1 cellular context compared by ENCODE assay signal in the genomic region with DNA sequence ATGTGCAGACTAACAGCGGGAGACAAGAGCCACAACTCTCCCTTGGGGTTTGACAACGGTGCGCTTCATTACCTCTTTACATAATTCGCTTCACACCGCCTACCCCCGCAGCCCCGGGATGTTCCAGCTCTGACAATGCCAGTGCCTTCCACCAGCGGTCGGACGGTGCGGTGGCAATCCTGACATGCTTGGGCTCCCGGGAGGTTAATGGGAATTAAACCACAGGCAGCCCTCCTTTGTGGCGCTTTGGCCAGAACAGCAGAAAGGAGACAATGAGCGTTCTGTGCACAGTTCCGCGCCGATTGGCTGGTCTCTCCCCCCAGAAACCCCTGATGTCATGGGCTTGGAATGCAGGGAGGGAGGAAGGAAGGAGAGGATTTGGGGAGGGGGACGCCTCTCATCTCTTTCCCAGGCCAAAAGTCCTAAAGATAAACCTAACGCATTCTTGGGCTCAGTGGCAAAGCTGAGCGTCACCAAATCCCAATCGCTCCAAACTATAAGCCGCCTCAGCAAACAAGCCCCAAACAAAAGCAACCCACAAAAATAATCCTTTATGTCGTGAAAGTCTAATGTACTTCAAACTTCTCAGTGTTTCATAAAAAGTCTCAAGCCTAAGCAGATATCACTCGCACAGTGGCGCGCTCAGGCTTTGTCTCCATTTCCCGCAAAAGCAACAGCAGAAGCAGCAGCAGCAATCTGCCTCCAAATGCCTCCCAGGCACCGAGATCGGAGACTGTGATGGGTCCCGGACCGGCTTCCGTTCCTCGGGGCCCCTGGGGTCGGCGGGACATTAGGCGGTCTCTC.
A peak's percentile ranks its signal among the peaks of the same experiment; 100 is the strongest.
TF ChIP-seq lines count a peak whose summit lies in the region.

No MANE protein-coding gene starts in this region.

TF ChIP-seq in HepG2, 621 proteins besides CTCF, POLR2A, EP300 and RAD21 (continued from another document and continues in another):
- TF ChIP-seq, protein P1, sequence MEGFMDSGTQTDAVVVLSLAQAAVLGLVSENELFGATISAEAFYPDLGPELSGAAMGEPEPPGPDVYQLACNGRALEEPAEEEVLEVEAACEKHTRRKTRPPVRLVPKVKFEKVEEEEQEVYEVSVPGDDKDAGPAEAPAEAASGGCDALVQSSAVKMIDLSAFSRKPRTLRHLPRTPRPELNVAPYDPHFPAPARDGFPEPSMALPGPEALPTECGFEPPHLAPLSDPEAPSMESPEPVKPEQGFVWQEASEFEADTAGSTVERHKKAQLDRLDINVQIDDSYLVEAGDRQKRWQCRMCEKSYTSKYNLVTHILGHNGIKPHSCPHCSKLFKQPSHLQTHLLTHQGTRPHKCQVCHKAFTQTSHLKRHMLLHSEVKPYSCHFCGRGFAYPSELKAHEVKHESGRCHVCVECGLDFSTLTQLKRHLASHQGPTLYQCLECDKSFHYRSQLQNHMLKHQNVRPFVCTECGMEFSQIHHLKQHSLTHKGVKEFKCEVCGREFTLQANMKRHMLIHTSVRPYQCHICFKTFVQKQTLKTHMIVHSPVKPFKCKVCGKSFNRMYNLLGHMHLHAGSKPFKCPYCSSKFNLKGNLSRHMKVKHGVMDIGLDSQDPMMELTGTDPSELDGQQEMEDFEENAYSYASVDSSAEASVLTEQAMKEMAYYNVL (CRISPR knock-in tag; IDR thresholded peaks at IDR 0.05; ENCODE audit: borderline replicate concordance), result no peak; the same call in 1 of the 2 replicates
- TF ChIP-seq NFATC3 (CRISPR knock-in tag; IDR thresholded peaks at IDR 0.05), result no peak
- TF ChIP-seq ZNF883 (CRISPR knock-in tag; IDR thresholded peaks at IDR 0.05; ENCODE audit: not compliant biosample characterization), result no peak
- TF ChIP-seq, protein P2, sequence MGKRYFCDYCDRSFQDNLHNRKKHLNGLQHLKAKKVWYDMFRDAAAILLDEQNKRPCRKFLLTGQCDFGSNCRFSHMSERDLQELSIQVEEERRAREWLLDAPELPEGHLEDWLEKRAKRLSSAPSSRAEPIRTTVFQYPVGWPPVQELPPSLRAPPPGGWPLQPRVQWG (CRISPR knock-in tag; IDR thresholded peaks at IDR 0.05; ENCODE audit: borderline replicate concordance, low read depth), result no peak
- TF ChIP-seq, protein P3, sequence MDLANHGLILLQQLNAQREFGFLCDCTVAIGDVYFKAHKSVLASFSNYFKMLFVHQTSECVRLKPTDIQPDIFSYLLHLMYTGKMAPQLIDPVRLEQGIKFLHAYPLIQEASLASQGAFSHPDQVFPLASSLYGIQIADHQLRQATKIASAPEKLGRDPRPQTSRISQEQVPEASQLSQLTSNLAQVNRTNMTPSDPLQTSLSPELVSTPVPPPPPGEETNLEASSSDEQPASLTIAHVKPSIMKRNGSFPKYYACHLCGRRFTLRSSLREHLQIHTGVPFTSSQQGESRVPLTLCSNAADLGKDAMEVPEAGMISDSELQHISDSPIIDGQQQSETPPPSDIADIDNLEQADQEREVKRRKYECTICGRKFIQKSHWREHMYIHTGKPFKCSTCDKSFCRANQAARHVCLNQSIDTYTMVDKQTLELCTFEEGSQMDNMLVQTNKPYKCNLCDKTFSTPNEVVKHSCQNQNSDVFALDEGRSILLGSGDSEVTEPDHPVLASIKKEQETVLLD (CRISPR knock-in tag; IDR thresholded peaks at IDR 0.05; ENCODE audit: low read depth), result no peak
- TF ChIP-seq RORA (CRISPR knock-in tag; IDR thresholded peaks at IDR 0.05), result no peak
- TF ChIP-seq, protein P4, sequence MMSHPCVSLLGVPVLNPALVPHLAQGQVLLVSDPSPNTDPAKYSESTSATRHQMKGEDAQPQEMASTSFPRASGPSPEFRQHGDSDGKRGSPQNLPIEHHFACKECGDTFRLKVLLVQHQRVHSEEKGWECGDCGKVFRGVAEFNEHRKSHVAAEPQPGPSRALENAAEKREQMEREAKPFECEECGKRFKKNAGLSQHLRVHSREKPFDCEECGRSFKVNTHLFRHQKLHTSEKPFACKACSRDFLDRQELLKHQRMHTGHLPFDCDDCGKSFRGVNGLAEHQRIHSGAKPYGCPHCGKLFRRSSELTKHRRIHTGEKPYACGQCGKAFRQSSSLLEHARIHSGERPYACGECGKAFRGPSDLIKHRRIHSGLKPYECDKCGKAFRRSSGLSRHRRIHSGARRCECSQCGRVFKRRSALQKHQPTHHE (CRISPR knock-in tag; IDR thresholded peaks at IDR 0.05; ENCODE audit: borderline replicate concordance), result no peak; the same call in 1 of the 2 replicates
- peak; percentile 61; the same call in 1 of the 2 replicates for TF ChIP-seq PITX1 (CRISPR knock-in tag; IDR thresholded peaks at IDR 0.05)
- TF ChIP-seq ZNF556 (CRISPR knock-in tag; IDR thresholded peaks at IDR 0.05; ENCODE audit: borderline replicate concordance), result no peak
- TF ChIP-seq CHD4 (IDR thresholded peaks at IDR 0.05; ENCODE audit: borderline replicate concordance, low read length), result no peak
- no peak for TF ChIP-seq HNRNPK (IDR thresholded peaks at IDR 0.05; ENCODE audit: low read depth, low read length, poor library complexity, severe bottlenecking)
- no peak for TF ChIP-seq ZNF33A (CRISPR knock-in tag; IDR thresholded peaks at IDR 0.05; ENCODE audit: borderline replicate concordance)
- TF ChIP-seq, protein P5, sequence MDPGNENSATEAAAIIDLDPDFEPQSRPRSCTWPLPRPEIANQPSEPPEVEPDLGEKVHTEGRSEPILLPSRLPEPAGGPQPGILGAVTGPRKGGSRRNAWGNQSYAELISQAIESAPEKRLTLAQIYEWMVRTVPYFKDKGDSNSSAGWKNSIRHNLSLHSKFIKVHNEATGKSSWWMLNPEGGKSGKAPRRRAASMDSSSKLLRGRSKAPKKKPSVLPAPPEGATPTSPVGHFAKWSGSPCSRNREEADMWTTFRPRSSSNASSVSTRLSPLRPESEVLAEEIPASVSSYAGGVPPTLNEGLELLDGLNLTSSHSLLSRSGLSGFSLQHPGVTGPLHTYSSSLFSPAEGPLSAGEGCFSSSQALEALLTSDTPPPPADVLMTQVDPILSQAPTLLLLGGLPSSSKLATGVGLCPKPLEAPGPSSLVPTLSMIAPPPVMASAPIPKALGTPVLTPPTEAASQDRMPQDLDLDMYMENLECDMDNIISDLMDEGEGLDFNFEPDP (CRISPR knock-in tag; conservative IDR thresholded peaks at IDR 0.05), result no peak
- TF ChIP-seq, protein P6, sequence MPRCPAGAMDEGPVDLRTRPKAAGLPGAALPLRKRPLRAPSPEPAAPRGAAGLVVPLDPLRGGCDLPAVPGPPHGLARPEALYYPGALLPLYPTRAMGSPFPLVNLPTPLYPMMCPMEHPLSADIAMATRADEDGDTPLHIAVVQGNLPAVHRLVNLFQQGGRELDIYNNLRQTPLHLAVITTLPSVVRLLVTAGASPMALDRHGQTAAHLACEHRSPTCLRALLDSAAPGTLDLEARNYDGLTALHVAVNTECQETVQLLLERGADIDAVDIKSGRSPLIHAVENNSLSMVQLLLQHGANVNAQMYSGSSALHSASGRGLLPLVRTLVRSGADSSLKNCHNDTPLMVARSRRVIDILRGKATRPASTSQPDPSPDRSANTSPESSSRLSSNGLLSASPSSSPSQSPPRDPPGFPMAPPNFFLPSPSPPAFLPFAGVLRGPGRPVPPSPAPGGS (CRISPR knock-in tag; IDR thresholded peaks at IDR 0.05), result no peak
- TF ChIP-seq, protein P7, sequence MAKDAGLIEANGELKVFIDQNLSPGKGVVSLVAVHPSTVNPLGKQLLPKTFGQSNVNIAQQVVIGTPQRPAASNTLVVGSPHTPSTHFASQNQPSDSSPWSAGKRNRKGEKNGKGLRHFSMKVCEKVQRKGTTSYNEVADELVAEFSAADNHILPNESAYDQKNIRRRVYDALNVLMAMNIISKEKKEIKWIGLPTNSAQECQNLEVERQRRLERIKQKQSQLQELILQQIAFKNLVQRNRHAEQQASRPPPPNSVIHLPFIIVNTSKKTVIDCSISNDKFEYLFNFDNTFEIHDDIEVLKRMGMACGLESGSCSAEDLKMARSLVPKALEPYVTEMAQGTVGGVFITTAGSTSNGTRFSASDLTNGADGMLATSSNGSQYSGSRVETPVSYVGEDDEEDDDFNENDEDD (CRISPR knock-in tag; IDR thresholded peaks at IDR 0.05; ENCODE audit: borderline replicate concordance), result peak; percentile 40; the same call in 1 of the 2 replicates
- TF ChIP-seq, protein P8, sequence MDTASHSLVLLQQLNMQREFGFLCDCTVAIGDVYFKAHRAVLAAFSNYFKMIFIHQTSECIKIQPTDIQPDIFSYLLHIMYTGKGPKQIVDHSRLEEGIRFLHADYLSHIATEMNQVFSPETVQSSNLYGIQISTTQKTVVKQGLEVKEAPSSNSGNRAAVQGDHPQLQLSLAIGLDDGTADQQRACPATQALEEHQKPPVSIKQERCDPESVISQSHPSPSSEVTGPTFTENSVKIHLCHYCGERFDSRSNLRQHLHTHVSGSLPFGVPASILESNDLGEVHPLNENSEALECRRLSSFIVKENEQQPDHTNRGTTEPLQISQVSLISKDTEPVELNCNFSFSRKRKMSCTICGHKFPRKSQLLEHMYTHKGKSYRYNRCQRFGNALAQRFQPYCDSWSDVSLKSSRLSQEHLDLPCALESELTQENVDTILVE (CRISPR knock-in tag; IDR thresholded peaks at IDR 0.05), result no peak
- no peak for TF ChIP-seq ZFP41 (CRISPR knock-in tag; IDR thresholded peaks at IDR 0.05; ENCODE audit: borderline replicate concordance)
- TF ChIP-seq, protein P9, sequence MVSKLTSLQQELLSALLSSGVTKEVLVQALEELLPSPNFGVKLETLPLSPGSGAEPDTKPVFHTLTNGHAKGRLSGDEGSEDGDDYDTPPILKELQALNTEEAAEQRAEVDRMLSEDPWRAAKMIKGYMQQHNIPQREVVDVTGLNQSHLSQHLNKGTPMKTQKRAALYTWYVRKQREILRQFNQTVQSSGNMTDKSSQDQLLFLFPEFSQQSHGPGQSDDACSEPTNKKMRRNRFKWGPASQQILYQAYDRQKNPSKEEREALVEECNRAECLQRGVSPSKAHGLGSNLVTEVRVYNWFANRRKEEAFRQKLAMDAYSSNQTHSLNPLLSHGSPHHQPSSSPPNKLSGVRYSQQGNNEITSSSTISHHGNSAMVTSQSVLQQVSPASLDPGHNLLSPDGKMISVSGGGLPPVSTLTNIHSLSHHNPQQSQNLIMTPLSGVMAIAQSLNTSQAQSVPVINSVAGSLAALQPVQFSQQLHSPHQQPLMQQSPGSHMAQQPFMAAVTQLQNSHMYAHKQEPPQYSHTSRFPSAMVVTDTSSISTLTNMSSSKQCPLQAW (CRISPR knock-in tag; IDR thresholded peaks at IDR 0.05), result no peak
- TF ChIP-seq, protein P10, sequence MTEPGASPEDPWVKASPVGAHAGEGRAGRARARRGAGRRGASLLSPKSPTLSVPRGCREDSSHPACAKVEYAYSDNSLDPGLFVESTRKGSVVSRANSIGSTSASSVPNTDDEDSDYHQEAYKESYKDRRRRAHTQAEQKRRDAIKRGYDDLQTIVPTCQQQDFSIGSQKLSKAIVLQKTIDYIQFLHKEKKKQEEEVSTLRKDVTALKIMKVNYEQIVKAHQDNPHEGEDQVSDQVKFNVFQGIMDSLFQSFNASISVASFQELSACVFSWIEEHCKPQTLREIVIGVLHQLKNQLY (CRISPR knock-in tag; IDR thresholded peaks at IDR 0.05), result no peak
- no peak for TF ChIP-seq U2AF2 (IDR thresholded peaks at IDR 0.05; ENCODE audit: low read depth, low read length)
- TF ChIP-seq TMF1 (CRISPR knock-in tag; IDR thresholded peaks at IDR 0.05; ENCODE audit: low read depth), result no peak
- no peak for TF ChIP-seq ZNF484 (CRISPR knock-in tag; IDR thresholded peaks at IDR 0.05; ENCODE audit: borderline replicate concordance, low read depth)
- TF ChIP-seq SALL1 (CRISPR knock-in tag; IDR thresholded peaks at IDR 0.05), result peak; percentile 31; the same call in 1 of the 2 replicates
- TF ChIP-seq STAG1 (CRISPR knock-in tag; IDR thresholded peaks at IDR 0.05), result peak; percentile 13; the same call in 1 of the 2 replicates
- TF ChIP-seq, protein P11, sequence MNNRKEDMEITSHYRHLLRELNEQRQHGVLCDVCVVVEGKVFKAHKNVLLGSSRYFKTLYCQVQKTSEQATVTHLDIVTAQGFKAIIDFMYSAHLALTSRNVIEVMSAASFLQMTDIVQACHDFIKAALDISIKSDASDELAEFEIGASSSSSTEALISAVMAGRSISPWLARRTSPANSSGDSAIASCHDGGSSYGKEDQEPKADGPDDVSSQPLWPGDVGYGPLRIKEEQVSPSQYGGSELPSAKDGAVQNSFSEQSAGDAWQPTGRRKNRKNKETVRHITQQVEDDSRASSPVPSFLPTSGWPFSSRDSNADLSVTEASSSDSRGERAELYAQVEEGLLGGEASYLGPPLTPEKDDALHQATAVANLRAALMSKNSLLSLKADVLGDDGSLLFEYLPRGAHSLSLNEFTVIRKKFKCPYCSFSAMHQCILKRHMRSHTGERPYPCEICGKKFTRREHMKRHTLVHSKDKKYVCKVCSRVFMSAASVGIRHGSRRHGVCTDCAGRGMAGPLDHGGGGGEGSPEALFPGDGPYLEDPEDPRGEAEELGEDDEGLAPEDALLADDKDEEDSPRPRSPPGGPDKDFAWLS (CRISPR knock-in tag; IDR thresholded peaks at IDR 0.05; ENCODE audit: borderline replicate concordance), result no peak
- TF ChIP-seq, protein P12, sequence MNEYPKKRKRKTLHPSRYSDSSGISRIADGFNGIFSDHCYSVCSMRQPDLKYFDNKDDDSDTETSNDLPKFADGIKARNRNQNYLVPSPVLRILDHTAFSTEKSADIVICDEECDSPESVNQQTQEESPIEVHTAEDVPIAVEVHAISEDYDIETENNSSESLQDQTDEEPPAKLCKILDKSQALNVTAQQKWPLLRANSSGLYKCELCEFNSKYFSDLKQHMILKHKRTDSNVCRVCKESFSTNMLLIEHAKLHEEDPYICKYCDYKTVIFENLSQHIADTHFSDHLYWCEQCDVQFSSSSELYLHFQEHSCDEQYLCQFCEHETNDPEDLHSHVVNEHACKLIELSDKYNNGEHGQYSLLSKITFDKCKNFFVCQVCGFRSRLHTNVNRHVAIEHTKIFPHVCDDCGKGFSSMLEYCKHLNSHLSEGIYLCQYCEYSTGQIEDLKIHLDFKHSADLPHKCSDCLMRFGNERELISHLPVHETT (CRISPR knock-in tag; conservative IDR thresholded peaks at IDR 0.05), result no peak
- TF ChIP-seq ZNF3 (CRISPR knock-in tag; IDR thresholded peaks at IDR 0.05), result no peak
- no peak for TF ChIP-seq SRSF9 (IDR thresholded peaks at IDR 0.05; ENCODE audit: borderline replicate concordance, insufficient read depth, low read depth, low read length, poor library complexity, severe bottlenecking)
- no peak for TF ChIP-seq HNRNPLL (IDR thresholded peaks at IDR 0.05; ENCODE audit: low read depth, low read length, poor library complexity, severe bottlenecking)
- TF ChIP-seq PHF21A (CRISPR knock-in tag; IDR thresholded peaks at IDR 0.05), result peak; percentile 84
- no peak; the same call in 1 of the 2 replicates for TF ChIP-seq NKX3-1 (CRISPR knock-in tag; IDR thresholded peaks at IDR 0.05)
- TF ChIP-seq, protein P13, sequence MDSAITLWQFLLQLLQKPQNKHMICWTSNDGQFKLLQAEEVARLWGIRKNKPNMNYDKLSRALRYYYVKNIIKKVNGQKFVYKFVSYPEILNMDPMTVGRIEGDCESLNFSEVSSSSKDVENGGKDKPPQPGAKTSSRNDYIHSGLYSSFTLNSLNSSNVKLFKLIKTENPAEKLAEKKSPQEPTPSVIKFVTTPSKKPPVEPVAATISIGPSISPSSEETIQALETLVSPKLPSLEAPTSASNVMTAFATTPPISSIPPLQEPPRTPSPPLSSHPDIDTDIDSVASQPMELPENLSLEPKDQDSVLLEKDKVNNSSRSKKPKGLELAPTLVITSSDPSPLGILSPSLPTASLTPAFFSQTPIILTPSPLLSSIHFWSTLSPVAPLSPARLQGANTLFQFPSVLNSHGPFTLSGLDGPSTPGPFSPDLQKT (CRISPR knock-in tag; IDR thresholded peaks at IDR 0.05; ENCODE audit: borderline replicate concordance), result no peak
